Comparison of ENCODE assay signal across 8 cellular contexts in genomic region chrX:72714471-72714916, GRCh38. TPM values are rescaled to one million over a fixed set of nuclear protein-coding genes. Genes with fewer than 3 reads are reported as not detected.
A peak's percentile ranks its signal among the peaks of the same experiment; 100 is the strongest.
DNase-seq lines count a peak whose midpoint lies in the region; ATAC-seq and TF ChIP-seq lines count a peak whose summit lies in the region.

No MANE protein-coding gene starts in this region.

- peak overlapping the region; percentile 78 for H3K4me3 ChIP-seq in adipocyte (ENCODE audit: low read length)
- H3K4me3 ChIP-seq in cardiac muscle cell, result peak overlapping the region; percentile 33

- no peak for TF ChIP-seq CTCF in cardiac muscle cell (IDR thresholded peaks at IDR 0.05; ENCODE audit: low read depth, low read length)

- ATAC-seq in GM19395 (IDR thresholded peaks at IDR 0.05; ENCODE audit: unreplicated experiment) (peak; percentile 26), GM21423 (IDR thresholded peaks at IDR 0.05; ENCODE audit: unreplicated experiment) (no peak)

- H3K9ac ChIP-seq in adipocyte (ENCODE audit: low read length), result peak overlapping the region; percentile 71

- no peaks in the 10 kb centered on the region for H3K9me3 ChIP-seq in adipocyte (ENCODE audit: control insufficient read depth, low read length)
- H3K9me3 ChIP-seq in cardiac muscle cell (ENCODE audit: low read depth), result no peaks in the 10 kb centered on the region

- H3K4me1 ChIP-seq in adipocyte (ENCODE audit: control insufficient read depth, insufficient read depth, low read length) (peaks cover 4% of the 10 kb centered on the region), cardiac muscle cell (ENCODE audit: low read depth) (no peaks in the 10 kb centered on the region)

- H3K36me3 ChIP-seq in adipocyte (ENCODE audit: control insufficient read depth, insufficient read depth, low read length, severe bottlenecking) (no peaks in the 10 kb centered on the region), cardiac muscle cell (no peaks in the 10 kb centered on the region)

- DNase-seq in AG20443 (ENCODE audit: low spot score) (peak; percentile 57), NCI-H2227 treated with DMSO at 0.1 percent for 48 hours (lab: John Stamatoyannopoulos, UW) (peak; percentile 59), adipocyte (ENCODE audit: low read depth) (peak; percentile 78), cardiac muscle cell (ENCODE audit: low read depth in 1 of 2, low spot score in 1 of 2) (peak; percentile 44 to 86), nucleus accumbens (lab: John Stamatoyannopoulos, UW) (peak in 44 of 56 donors; percentile 0 to 62 (median 10)), cortex of kidney (lab: John Stamatoyannopoulos, UW) (no peak)

- H3K27me3 ChIP-seq in adipocyte (replicated peaks; ENCODE audit: control insufficient read depth, insufficient read depth, low read length) (no peaks in the 10 kb centered on the region), cardiac muscle cell (no peaks in the 10 kb centered on the region)

- H3K27ac ChIP-seq in cardiac muscle cell, result no peak overlapping the region

RNA-seq across cellular contexts. Expression of gene PHKA1, which starts 0.4 kb away (rescaled TPM):
- total RNA-seq in cardiac muscle cell, result 5.2 and 10.9 TPM in 2 replicates
- 4.1 and 9.3 TPM in 2 replicates for polyA plus RNA-seq in cardiac muscle cell
